Comparison of ENCODE assay signal across 8 cellular contexts in genomic region chr19:50025022-50025793, GRCh38. TPM values are rescaled to one million over a fixed set of nuclear protein-coding genes. Genes with fewer than 3 reads are reported as not detected.
A peak's percentile ranks its signal among the peaks of the same experiment; 100 is the strongest.
DNase-seq lines count a peak whose midpoint lies in the region; ATAC-seq and TF ChIP-seq lines count a peak whose summit lies in the region.

Gene VRK3 (minus strand): TSS chr19:50025372. CDS start chr19:50016162, 9,210 bp downstream.

- POLR2A ChIA-PET in activated CD8-positive, alpha-beta memory T cell treated with anti-CD3 and anti-CD28 coated beads for 36 hours (lab: Charles Lee), result interaction anchor here (0.6 to 1.3 kb wide), 3 partner anchors 10 to 459 kb away, joined by 3 to 6 read pairs (median 4); no protein-coding TSS in a partner anchor

- peak within 1 kb of the TSS; percentile 90 to 92 for H3K27ac ChIP-seq in lung (ENCODE audit: low read depth in 1 of 2, low read length in 1 of 2)

- peak within 1 kb of the TSS; percentile 85 for H3K4me3 ChIP-seq in lung

- H3K36me3 ChIP-seq in lung (ENCODE audit: control insufficient read depth in 2 of 2, insufficient read depth in 2 of 2, low read length in 2 of 2), result peaks cover 0 to 11% of the 10 kb centered on the region in 2 donors

- peak; percentile 5 for TF ChIP-seq CTCF in GM20000 (IDR thresholded peaks at IDR 0.05; ENCODE audit: extremely low read depth, missing control alignments)
- no peak for TF ChIP-seq CTCF in lung (IDR thresholded peaks at IDR 0.05; ENCODE audit: control extremely low read depth, extremely low read depth)

- CTCF ChIA-PET in activated CD8-positive, alpha-beta memory T cell treated with anti-CD3 and anti-CD28 coated beads for 36 hours (lab: Charles Lee), result interaction anchor here (1.1 to 1.6 kb wide), 4 partner anchors 15 to 95 kb away, joined by 3 to 4 read pairs (median 4); no protein-coding TSS in a partner anchor

- no peaks in the 10 kb centered on the region for H3K27me3 ChIP-seq in lung (ENCODE audit: control insufficient read depth, insufficient read depth)

- no peaks in the 10 kb centered on the region for H3K9me3 ChIP-seq in lung (ENCODE audit: control insufficient read depth in 2 of 2, insufficient read depth in 1 of 2, low read length in 1 of 2)

- H3K4me1 ChIP-seq in lung (ENCODE audit: control insufficient read depth in 2 of 2, insufficient read depth in 2 of 2, low read length in 2 of 2), result peaks cover 5 to 7% of the 10 kb centered on the region in 2 donors

- 0 to 1% methylated on average over 59 of the region's 59 CpGs for WGBS in lung, 2 donors

- peak; percentile 94 for ATAC-seq in lung (ENCODE audit: insufficient read depth, low FRiP score)

- DNase-seq in COLO829 (ENCODE audit: low spot score), result peak; percentile 100
- DNase-seq in GM20000 (ENCODE audit: low spot score), result peak; percentile 93
- DNase-seq in HT-29 (ENCODE audit: low spot score), result peak; percentile 100
- peak; percentile 98 to 100 for DNase-seq in NOMO-1 (lab: John Stamatoyannopoulos, UW; ENCODE audit: unreplicated experiment in 2 of 2)
- DNase-seq in effector CD8-positive, alpha-beta T cell (lab: John Stamatoyannopoulos, UW), result peak; percentile 98
- peak; percentile 100 for DNase-seq in lung (ENCODE audit: low spot score)
- DNase-seq in stimulated activated CD4-positive, alpha-beta T cell treated with anti-CD3 and anti-CD28 coated beads, TNF-alpha, amount 100 ng/mL, for 4 hours (ENCODE audit: low read depth in 3 of 3), result peak; percentile 88 to 97 (median 95)

RNA-seq across cellular contexts. Expression of gene VRK3, which starts in this region (rescaled TPM):
- total RNA-seq in HT-29 (2014; rRNA removed; shearing (Covaris generic)), result 46.1 and 47.7 TPM in 2 replicates
- 10 to 100 TPM; 53.4 to 54.9 TPM for total RNA-seq in activated CD8-positive, alpha-beta memory T cell treated with anti-CD3 and anti-CD28 coated beads for 36 hours
- total RNA-seq in lung, result 10 to 100 TPM; 33.3 to 48.0 TPM
- polyA plus RNA-seq in lung, result 10 to 100 TPM; 15.7 to 35.4 TPM

Comparison
In these comparisons a context has a peak if more than half of its experiments do, and no peak if none do; other contexts are left out.
1. Peak in every context shown above with its lines: DNase-seq, ATAC-seq, H3K4me3 ChIP-seq and H3K27ac ChIP-seq.